In the genomic region with DNA sequence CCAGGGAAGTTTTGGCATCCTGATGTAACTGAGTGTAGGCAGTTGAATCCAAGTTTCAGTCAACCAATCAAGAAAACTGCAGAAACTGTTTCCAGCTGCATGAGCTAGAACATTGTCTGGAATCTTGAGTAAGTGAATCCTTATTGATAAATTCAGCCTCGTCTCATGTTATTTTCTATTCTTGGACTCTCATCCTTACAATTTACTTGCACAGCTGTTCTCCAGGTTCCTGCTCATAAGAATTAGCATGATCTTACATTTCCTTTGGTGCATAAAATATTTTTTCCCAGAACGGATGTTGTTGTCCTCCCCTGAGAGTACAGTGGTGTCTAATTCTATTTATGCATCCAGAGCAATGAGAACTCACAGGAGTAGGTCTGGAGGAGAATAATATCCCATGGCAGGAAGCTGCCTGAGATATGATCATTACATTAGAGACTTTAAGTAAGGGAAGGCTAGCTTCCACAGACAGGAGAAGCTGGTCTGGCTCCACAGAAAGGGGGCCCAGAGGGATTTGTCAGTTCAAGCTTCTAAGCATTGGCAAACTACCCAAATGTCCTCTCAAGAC, we compare ENCODE assay signal across 23 cellular contexts.
"Had no signal": no experiment of that assay in that cellular context is flagged by ENCODE, and none has a peak within 500 bp of the region (broad histone marks: within the 10 kb centered on the region; RNA-seq: fewer than 3 reads in every experiment).

No MANE protein-coding gene starts in this region.

- H3K4me1 ChIP-seq: ascending aorta, body of pancreas, SJSA1 had no signal

- H3K27me3 ChIP-seq: ascending aorta, body of pancreas, SJSA1 had no signal

- H3K36me3 ChIP-seq: ascending aorta, SJSA1 had no signal

- H3K9me3 ChIP-seq: ascending aorta, body of pancreas, SJSA1 had no signal

- H3K27ac ChIP-seq: ascending aorta, body of pancreas, SJSA1, VCaP had no signal

- ATAC-seq: activated naive CD4-positive, alpha-beta T cell treated with anti-CD3 and anti-CD28 coated beads, Interleukin-2, amount 50 U/mL, for 72 hours; activated naive CD8-positive, alpha-beta T cell treated with anti-CD3 and anti-CD28 coated beads, Interleukin-2, amount 50 U/mL, for 24 hours; activated T-cell treated with anti-CD3 and anti-CD28 coated beads, Interleukin-2, amount 50 U/mL, for 4 hours; body of pancreas had no signal

- DNase-seq: activated CD4-positive, alpha-beta memory T cell treated with anti-CD3 and anti-CD28 coated beads for 36 hours; activated CD4-positive, alpha-beta T cell treated with anti-CD3 and anti-CD28 coated beads, Interleukin-2, amount 10 ng/mL, durations not matched to agents 7 days and 5 days; activated CD4-positive, CD25-positive, alpha-beta regulatory T cell; activated CD8-positive, alpha-beta memory T cell treated with anti-CD3 and anti-CD28 coated beads for 24 hours; activated effector memory CD4-positive, alpha-beta T cell treated with anti-CD3 and anti-CD28 coated beads, Interleukin-2, amount 50 U/mL, for 16 hours; activated naive CD4-positive, alpha-beta T cell treated with Interleukin-2 at 50 U/mL for 16 hours; activated naive CD8-positive, alpha-beta T cell treated with anti-CD3 and anti-CD28 coated beads, Interleukin-2, amount 50 U/mL, for 24 hours; activated T-cell treated with anti-CD3 and anti-CD28 coated beads, Interleukin-2, amount 50 U/mL, for 4 hours; amniotic stem cell; body of pancreas; Karpas-422; MM.1S; NCI-H1105; NCI-H1436 treated with DMSO at 0.1 percent for 48 hours; NCI-H187; NCI-H2081; NCI-H526; NCI-H774; T-helper 1 cell had no signal

- H3K4me3 ChIP-seq: ascending aorta, body of pancreas, SJSA1 had no signal
